21 cellular contexts compared by ENCODE assay signal in genomic region chr2:1784986-1785617, GRCh38. TPM values are rescaled to one million over a fixed set of nuclear protein-coding genes. Genes with fewer than 3 reads are reported as not detected.
"Had no signal": no experiment of that assay in that cellular context is flagged by ENCODE, and none has a peak within 500 bp of the region (broad histone marks: within the 10 kb centered on the region; RNA-seq: fewer than 3 reads in every experiment).

No MANE protein-coding gene starts in this region.

- H3K27ac ChIP-seq: adrenal gland, body of pancreas, colonic mucosa, dorsolateral prefrontal cortex, spleen, thoracic aorta, uterus had no signal

- H3K9me3 ChIP-seq: adrenal gland, body of pancreas, colonic mucosa, spleen, thoracic aorta, uterus had no signal

- H3K36me3 ChIP-seq: adrenal gland, colonic mucosa, spleen, thoracic aorta, uterus had no signal

- ATAC-seq: activated T-cell treated with anti-CD3 and anti-CD28 coated beads, Interleukin-2, amount 50 U/mL, for 72 hours; body of pancreas; left colon; naive thymus-derived CD8-positive, alpha-beta T cell; T-helper 17 cell had no signal

- H3K4me3 ChIP-seq: adrenal gland, body of pancreas, colonic mucosa, spleen, thoracic aorta, uterus had no signal

- H3K27me3 ChIP-seq: adrenal gland, body of pancreas, colonic mucosa, uterus had no signal

- DNase-seq: activated B cell treated with CpG ODN at 0.5 μM for 24 hours; activated CD4-positive, alpha-beta T cell treated with anti-CD3 and anti-CD28 coated beads, Interleukin-2, amount 50 U/mL, for 4 hours; activated effector memory CD4-positive, alpha-beta T cell treated with Interleukin-2 at 50 U/mL for 16 hours; activated naive CD4-positive, alpha-beta T cell treated with anti-CD3 and anti-CD28 coated beads for 36 hours; activated naive CD8-positive, alpha-beta T cell treated with anti-CD3 and anti-CD28 coated beads for 36 hours; activated T-cell treated with anti-CD3 and anti-CD28 coated beads, Interleukin-2, amount 50 U/mL, for 72 hours; body of pancreas; cerebellar nuclear complex; colonic mucosa; effector memory CD4-positive, alpha-beta T cell; left colon; naive thymus-derived CD8-positive, alpha-beta T cell; nucleus accumbens; right cardiac atrium; spleen; stimulated activated naive CD4-positive, alpha-beta T cell treated with Interleukin-2 at 50 U/mL for 16 hours; T-helper 17 cell; uterus had no signal

- H3K4me1 ChIP-seq: adrenal gland, body of pancreas, colonic mucosa, spleen, uterus had no signal

RNA-seq across cellular contexts. Expression of gene PXDN, which starts 40.8 kb away (rescaled TPM):
- total RNA-seq: T-helper 17 cell had no signal
